In the genomic region with DNA sequence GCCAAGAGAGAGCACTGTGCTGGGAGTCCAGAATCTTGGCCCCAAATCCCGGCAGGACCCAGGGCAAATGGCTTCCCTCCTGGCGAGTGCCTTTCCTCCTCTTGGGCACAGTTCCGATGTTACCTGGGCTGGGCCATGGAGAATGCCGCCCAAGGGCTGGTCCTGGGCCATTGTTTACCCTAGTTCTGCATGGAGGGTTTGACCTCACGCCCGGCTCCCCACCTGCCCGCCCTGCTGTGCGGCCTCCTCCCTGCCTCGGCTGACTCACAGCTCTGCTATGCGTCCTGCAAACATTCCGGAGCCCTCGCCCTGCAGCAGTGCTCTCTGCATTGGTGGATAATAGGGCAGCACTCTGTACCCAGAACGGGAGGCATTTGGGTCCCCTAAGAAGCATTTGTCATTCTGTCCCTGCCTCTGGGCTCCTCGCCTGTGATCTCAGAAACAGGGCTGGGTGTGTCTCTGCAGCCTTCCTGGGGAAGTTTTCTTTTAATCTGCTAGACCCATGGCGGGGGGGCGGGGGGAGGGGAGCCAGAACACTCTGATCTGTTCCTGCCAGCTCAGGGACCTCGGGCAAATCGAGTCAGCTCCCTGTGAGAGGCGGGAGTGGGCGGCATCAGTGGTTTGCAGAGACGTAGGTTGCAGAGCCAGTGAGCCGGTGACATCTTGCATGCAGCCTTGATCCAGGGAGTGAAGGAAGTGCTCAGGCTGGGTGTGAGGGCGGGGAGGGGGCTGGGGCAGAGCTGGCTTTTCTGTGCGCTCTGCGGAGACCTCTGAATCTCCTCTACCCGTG, we compare ENCODE assay signal across 9 cellular contexts. TPM values are rescaled to one million over a fixed set of nuclear protein-coding genes. Genes with fewer than 3 reads are reported as not detected.
DNase-seq lines count a peak whose midpoint lies in the region; ATAC-seq and TF ChIP-seq lines count a peak whose summit lies in the region.
"Had no signal": no experiment of that assay in that cellular context is flagged by ENCODE, and none has a peak within 500 bp of the region (broad histone marks: within the 10 kb centered on the region; RNA-seq: fewer than 3 reads in every experiment).

No MANE protein-coding gene starts in this region.

- H3K27ac ChIP-seq in left lung: peak overlapping the region; percentile 77 to 78
- H3K27ac ChIP-seq: parathyroid adenoma had no signal

- peak; percentile 74 to 87 for ATAC-seq in activated CD4-positive, CD25-positive, alpha-beta regulatory T cell treated with anti-CD3 and anti-CD28 coated beads, Interleukin-2, amount 50 U/mL, for 24 hours
- ATAC-seq in left lung: peak; percentile 95

- H3K4me3 ChIP-seq in HFF-Myc (replicated peaks; ENCODE audit: low read depth, low read length) (no peak overlapping the region), left lung (no peak overlapping the region)

- peaks cover 9% of the 10 kb centered on the region for H3K9me3 Mint-ChIP-seq in chondrocyte (ENCODE audit: low read depth)

- H3K4me3 Mint-ChIP-seq in chondrocyte (ENCODE audit: unreplicated experiment): peak overlapping the region; percentile 47

- TF ChIP-seq CTCF in HFF-Myc (IDR thresholded peaks at IDR 0.05; ENCODE audit: low read depth, low read length, missing control alignments) (no peak), chondrocyte (IDR thresholded peaks at IDR 0.05) (no peak), left lung (IDR thresholded peaks at IDR 0.05) (no peak)

- H3K36me3 ChIP-seq in left lung: no peaks in the 10 kb centered on the region

- peaks cover 12 to 20% of the 10 kb centered on the region in 2 donors for H3K4me1 ChIP-seq in left lung

- H3K9me3 ChIP-seq in left lung: no peaks in the 10 kb centered on the region

- no peaks in the 10 kb centered on the region for H3K27me3 Mint-ChIP-seq in chondrocyte (ENCODE audit: low read depth)

- H3K27ac Mint-ChIP-seq in chondrocyte (ENCODE audit: unreplicated experiment): peak overlapping the region; percentile 32

- H3K36me3 Mint-ChIP-seq in chondrocyte (ENCODE audit: low read depth): peaks cover 3% of the 10 kb centered on the region

- DNase-seq in A172 (ENCODE audit: low spot score) (peak; percentile 98), HFF-Myc (ENCODE audit: extremely low read depth, low read depth) (peak; percentile 43), chondrocyte (ENCODE audit: low spot score) (peak; percentile 97), left lung (peak; percentile 91 to 93), HEK293T (ENCODE audit: extremely low spot score) (no peak), D341Med (ENCODE audit: low spot score) (no peak)
- peak; percentile 18 for DNase-seq in stimulated activated CD8-positive, alpha-beta memory T cell treated with anti-CD3 and anti-CD28 coated beads, Interleukin-15, amount 100 ng/mL, for 24 hours (ENCODE audit: low read depth)

- peaks cover 23% of the 10 kb centered on the region for H3K4me1 Mint-ChIP-seq in chondrocyte (ENCODE audit: low read depth)

- intact Hi-C loops in left lung (cut with DNase I): no loop called here

- POLR2A ChIA-PET in HEK293T (lab: Yijun Ruan, JAX): no interaction called here

- CTCF ChIA-PET in HEK293T (lab: Yijun Ruan, JAX): no interaction called here

- H3K27me3 ChIP-seq in left lung: no peaks in the 10 kb centered on the region

TF ChIP-seq in HEK293T, 16 proteins besides CTCF, POLR2A, EP300 and RAD21:
- no peak for TF ChIP-seq ELF4 (IDR thresholded peaks at IDR 0.05)
- no peak for TF ChIP-seq FOXM1 (IDR thresholded peaks at IDR 0.05; ENCODE audit: borderline replicate concordance)
- no peak for TF ChIP-seq SP1 (IDR thresholded peaks at IDR 0.05)
- no peak for TF ChIP-seq TARDBP (IDR thresholded peaks at IDR 0.05)
- no peak for TF ChIP-seq ZNF384 (IDR thresholded peaks at IDR 0.05)
- no peak for TF ChIP-seq FOXK2 (IDR thresholded peaks at IDR 0.05)

RNA-seq across cellular contexts. Expression of gene SMIM38, which starts 32.9 kb away (rescaled TPM):
- 0.14 and 1.8 TPM in 2 replicates for total RNA-seq in A172 (2014; rRNA removed; shearing (Covaris generic))
- total RNA-seq in chondrocyte (0.12 to 0.60 TPM (median 0.41 TPM) in 3 replicates), left lung (under 1 TPM; 0.09 to 0.24 TPM)

Comparison
In these comparisons a context has a peak if more than half of its experiments do, and no peak if none do; other contexts are left out.
1. DNase-seq: peak in A172 (single experiment), HFF-Myc (single experiment), chondrocyte (single experiment), left lung (2 of 2) and stimulated activated CD8-positive, alpha-beta memory T cell treated with anti-CD3 and anti-CD28 coated beads, Interleukin-15, amount 100 ng/mL, for 24 hours (single experiment); none in HEK293T (single experiment) and D341Med (single experiment).